ENCODE assay signal across 21 cellular contexts in genomic region chr3:67692621-67693020, GRCh38. TPM values are rescaled to one million over a fixed set of nuclear protein-coding genes. Genes with fewer than 3 reads are reported as not detected.
DNase-seq lines count a peak whose midpoint lies in the region; ATAC-seq and TF ChIP-seq lines count a peak whose summit lies in the region.
"Had no signal": no experiment of that assay in that cellular context is flagged by ENCODE, and none has a peak within 500 bp of the region (broad histone marks: within the 10 kb centered on the region; RNA-seq: fewer than 3 reads in every experiment).

No MANE protein-coding gene starts in this region.

- H3K4me1 ChIP-seq in cardiac muscle cell (ENCODE audit: low read depth) = peaks cover 11% of the 10 kb centered on the region
- no peaks in the 10 kb centered on the region for H3K4me1 ChIP-seq in liver (ENCODE audit: control insufficient read depth in 4 of 4, insufficient read depth in 4 of 4, low read length in 3 of 4)
- no peaks in the 10 kb centered on the region for H3K4me1 ChIP-seq in Peyer's patch
- H3K4me1 ChIP-seq in foreskin keratinocyte = no peaks in the 10 kb centered on the region
- H3K4me1 ChIP-seq: HAP-1 had no signal

- H3K9me3 ChIP-seq in cardiac muscle cell (ENCODE audit: low read depth) (no peaks in the 10 kb centered on the region), liver (ENCODE audit: control insufficient read depth in 4 of 4, low read length in 3 of 4) (no peaks in the 10 kb centered on the region), Peyer's patch (no peaks in the 10 kb centered on the region)
- H3K9me3 ChIP-seq: HAP-1 had no signal

- H3K27ac Mint-ChIP-seq in activated CD4-positive, alpha-beta T cell treated with anti-CD3 and anti-CD28 coated beads for 36 hours = no peak overlapping the region
- H3K27ac Mint-ChIP-seq: CD14-positive monocyte had no signal

- H3K36me3 Mint-ChIP-seq in activated CD4-positive, alpha-beta T cell treated with anti-CD3 and anti-CD28 coated beads for 36 hours (ENCODE audit: low read depth) = peaks cover 2% of the 10 kb centered on the region
- H3K36me3 Mint-ChIP-seq: CD14-positive monocyte had no signal

- no peak for TF ChIP-seq CTCF in cardiac muscle cell (IDR thresholded peaks at IDR 0.05; ENCODE audit: low read depth, low read length)
- TF ChIP-seq CTCF in fibroblast of villous mesenchyme (IDR thresholded peaks at IDR 0.05; ENCODE audit: insufficient read depth, low read depth, low read length) = no peak
- TF ChIP-seq CTCF in liver (IDR thresholded peaks at IDR 0.05; ENCODE audit: low read depth, low read length, missing input control) = no peak
- no peak for TF ChIP-seq CTCF in Peyer's patch (IDR thresholded peaks at IDR 0.05)
- TF ChIP-seq CTCF in foreskin keratinocyte (conservative IDR thresholded peaks at IDR 0.05) = no peak

- ATAC-seq in foreskin keratinocyte (no peak), GM19395 (IDR thresholded peaks at IDR 0.05; ENCODE audit: unreplicated experiment) (no peak)
- no peak for ATAC-seq in activated CD4-positive, alpha-beta T cell treated with anti-CD3 and anti-CD28 coated beads for 36 hours
- ATAC-seq: K562 had no signal

- intact Hi-C loops in cardiac septum (cut with DNase I) = no loop called here
- intact Hi-C loops in activated CD4-positive, alpha-beta T cell treated with anti-CD3 and anti-CD28 coated beads for 36 hours (cut with DNase I, micrococcal nuclease) = no loop called here

- H3K36me3 ChIP-seq in cardiac muscle cell = no peaks in the 10 kb centered on the region
- H3K36me3 ChIP-seq in liver (ENCODE audit: control insufficient read depth in 4 of 4, insufficient read depth in 3 of 4, low read depth in 1 of 4, low read length in 3 of 4) = peaks cover 0 to 3% (median 0%) of the 10 kb centered on the region in 4 donors
- no peaks in the 10 kb centered on the region for H3K36me3 ChIP-seq in Peyer's patch
- H3K36me3 ChIP-seq: HAP-1 had no signal

- 73% methylated on average over 4 of the region's 4 CpGs for WGBS in liver

- POLR2A ChIA-PET in activated CD4-positive, alpha-beta T cell treated with anti-CD3 and anti-CD28 coated beads for 36 hours (lab: Charles Lee) = no interaction called here

- DNase-seq in cardiac muscle cell (ENCODE audit: low read depth in 1 of 2, low spot score in 1 of 2) = peak; percentile 55 to 63
- DNase-seq in cardiac septum (ENCODE audit: low spot score) = no peak
- DNase-seq in fibroblast of villous mesenchyme (ENCODE audit: low read depth) = peak; percentile 86
- DNase-seq in Peyer's patch = no peak
- no peak for DNase-seq in foreskin keratinocyte
- no peak for DNase-seq in activated CD4-positive, alpha-beta T cell treated with anti-CD3 and anti-CD28 coated beads for 36 hours
- DNase-seq: GF-D8; NCI-H1105 treated with DMSO at 0.1 percent for 48 hours; NCI-H1694 treated with DMSO at 0.1 percent for 48 hours; NCI-H2107; NCI-H510A; NCI-H748 treated with DMSO at 0.1 percent for 48 hours; NK-92 treated with Interleukin-12 subunit alpha and Interleukin-12 subunit beta, amount 100 ng/mL, for 24 hours; OCI-M1; SHP77 had no signal

- no peak for TF ChIP-seq RAD21 in liver (IDR thresholded peaks at IDR 0.05)

- peaks cover 2% of the 10 kb centered on the region for H3K9me3 Mint-ChIP-seq in activated CD4-positive, alpha-beta T cell treated with anti-CD3 and anti-CD28 coated beads for 36 hours (ENCODE audit: low read depth)

- no peak overlapping the region for H3K9ac ChIP-seq in liver (ENCODE audit: low read depth in 1 of 2, low read length in 2 of 2)

- H3K27ac ChIP-seq in cardiac muscle cell = no peak overlapping the region
- no peak overlapping the region for H3K27ac ChIP-seq in liver (ENCODE audit: low read depth in 1 of 2, low read length in 2 of 2)
- no peak overlapping the region for H3K27ac ChIP-seq in Peyer's patch
- no peak overlapping the region for H3K27ac ChIP-seq in foreskin keratinocyte
- H3K27ac ChIP-seq: 22Rv1 had no signal

- H3K4me1 Mint-ChIP-seq in activated CD4-positive, alpha-beta T cell treated with anti-CD3 and anti-CD28 coated beads for 36 hours = no peaks in the 10 kb centered on the region
- H3K4me1 Mint-ChIP-seq: CD14-positive monocyte had no signal

- TF ChIP-seq POLR2A in Peyer's patch (IDR thresholded peaks at IDR 0.05) = no peak

- no peak overlapping the region for H3K4me3 Mint-ChIP-seq in activated CD4-positive, alpha-beta T cell treated with anti-CD3 and anti-CD28 coated beads for 36 hours
- H3K4me3 Mint-ChIP-seq: CD14-positive monocyte had no signal

- H3K27me3 ChIP-seq in cardiac muscle cell (no peaks in the 10 kb centered on the region), liver (ENCODE audit: control insufficient read depth in 4 of 4, insufficient read depth in 4 of 4, low read length in 3 of 4) (no peaks in the 10 kb centered on the region), Peyer's patch (no peaks in the 10 kb centered on the region), foreskin keratinocyte (no peaks in the 10 kb centered on the region)

- H3K27me3 Mint-ChIP-seq in activated CD4-positive, alpha-beta T cell treated with anti-CD3 and anti-CD28 coated beads for 36 hours = no peaks in the 10 kb centered on the region

- H3K4me3 ChIP-seq in cardiac muscle cell (no peak overlapping the region), fibroblast of villous mesenchyme (ENCODE audit: low read depth, low read length) (no peak overlapping the region), liver (ENCODE audit: low read depth in 1 of 3, low read length in 3 of 3) (no peak overlapping the region), Peyer's patch (no peak overlapping the region)
- H3K4me3 ChIP-seq: HAP-1, K562 had no signal

- CTCF ChIA-PET in activated CD4-positive, alpha-beta T cell treated with anti-CD3 and anti-CD28 coated beads for 36 hours (lab: Charles Lee) = no interaction called here

TF ChIP-seq in liver, 16 proteins besides CTCF, POLR2A, EP300 and RAD21:
- TF ChIP-seq RXRA (IDR thresholded peaks at IDR 0.05) (no peak), NR2F2 (IDR thresholded peaks at IDR 0.05) (peak; percentile 69), TAF1 (conservative IDR thresholded peaks at IDR 0.05) (no peak)

RNA-seq across cellular contexts. Expression of gene SUCLG2, which starts 38.2 kb away (rescaled TPM):
- 27.9 and 38.4 TPM in 2 replicates for total RNA-seq in cardiac muscle cell
- polyA plus RNA-seq in cardiac muscle cell = 39.0 and 59.5 TPM in 2 replicates
- 62.5 TPM for total RNA-seq in cardiac septum
- 45.8 and 54.4 TPM in 2 replicates for total RNA-seq in fibroblast of villous mesenchyme
- 100 to 1,000 TPM in 1 of 2 donors, 10 to 100 TPM in 1; 45.3 to 114 TPM for total RNA-seq in liver
- polyA plus RNA-seq in liver = 100 to 1,000 TPM in 1 of 2 donors, 10 to 100 TPM in 1; 77.2 to 108 TPM
- total RNA-seq in Peyer's patch = 100 to 1,000 TPM in 2 of 4 donors, 10 to 100 TPM in 2; 99.0 to 116 (median 103) TPM
- total RNA-seq in foreskin keratinocyte = 37.0 and 43.9 TPM in 2 replicates
- 25.8 and 26.6 TPM in 2 replicates for polyA plus RNA-seq in foreskin keratinocyte
- total RNA-seq in activated CD4-positive, alpha-beta T cell treated with anti-CD3 and anti-CD28 coated beads for 36 hours = 10 to 100 TPM; 58.2 to 61.1 TPM

Comparison
In these comparisons a context has a peak if more than half of its experiments do, and no peak if none do; other contexts are left out.
1. DNase-seq: peak in cardiac muscle cell (2 of 2) and fibroblast of villous mesenchyme (single experiment); none in cardiac septum (single experiment), Peyer's patch (0 of 3), foreskin keratinocyte (0 of 2) and activated CD4-positive, alpha-beta T cell treated with anti-CD3 and anti-CD28 coated beads for 36 hours (single experiment).